ENCODE assay signal across 8 cellular contexts in the genomic region with DNA sequence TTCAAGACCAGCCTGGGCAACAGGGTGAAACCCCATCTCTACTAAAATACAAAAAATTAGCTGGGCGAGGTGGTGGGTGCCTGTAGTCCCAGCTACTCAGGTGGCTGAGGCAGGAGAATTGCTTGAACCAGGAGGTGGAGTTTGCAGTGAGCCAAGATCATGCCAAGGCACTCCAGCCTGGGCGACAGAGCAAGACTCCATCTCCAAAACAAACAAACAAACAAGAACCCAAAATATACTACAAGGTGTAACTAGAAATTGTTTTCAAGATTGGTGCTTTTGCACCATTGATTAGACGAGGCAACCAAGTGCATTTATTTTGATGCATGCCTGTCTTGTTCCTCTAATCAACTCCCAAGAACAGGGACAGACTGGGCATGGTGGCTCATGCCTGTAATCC. TPM values are rescaled to one million over a fixed set of nuclear protein-coding genes. Genes with fewer than 3 reads are reported as not detected.
DNase-seq lines count a peak whose midpoint lies in the region; ATAC-seq and TF ChIP-seq lines count a peak whose summit lies in the region.
"Not testable (repeated sequence)": the region's sequence is repeated elsewhere in the genome, so short reads cannot be mapped to it uniquely, and the experiment has no call there.

No MANE protein-coding gene starts in this region.

- H3K4me2 ChIP-seq in parathyroid adenoma (ENCODE audit: low read length), result not testable (repeated sequence)

- H3K9me3 Mint-ChIP-seq in Caco-2 (ENCODE audit: unreplicated experiment); endodermal cell: not testable (repeated sequence)

- not testable (repeated sequence) for H3K4me3 ChIP-seq in Caco-2 (ENCODE audit: low read depth, low read length); WERI-Rb-1 (ENCODE audit: low read depth, low read length); endodermal cell (ENCODE audit: low read length); right atrium auricular region; lung; parathyroid adenoma (ENCODE audit: low read depth, low read length); stomach; upper lobe of right lung

- TF ChIP-seq EP300 in stomach (IDR thresholded peaks at IDR 0.05), result not testable (repeated sequence)

- H3K27me3 Mint-ChIP-seq in Caco-2 (ENCODE audit: insufficient read depth, unreplicated experiment); endodermal cell (ENCODE audit: insufficient read depth): not testable (repeated sequence)

- H3K27me3 ChIP-seq in Caco-2 (replicated peaks; ENCODE audit: control insufficient read depth, insufficient read depth, low read length); WERI-Rb-1 (ENCODE audit: insufficient read depth, low read depth, severe bottlenecking); endodermal cell (ENCODE audit: control insufficient read depth, insufficient read depth, low read length, poor library complexity, severe bottlenecking); right atrium auricular region; lung (ENCODE audit: control insufficient read depth, insufficient read depth); parathyroid adenoma (ENCODE audit: control insufficient read depth, insufficient read depth, low read length); stomach; upper lobe of right lung: not testable (repeated sequence)

- intact Hi-C loops in Caco-2 (cut with micrococcal nuclease; ENCODE audit: unreplicated experiment); stomach (cut with DNase I; ENCODE audit: low total_unique reads); upper lobe of right lung (cut with DNase I): not testable (repeated sequence)

- H3K4me1 ChIP-seq in Caco-2, result peaks cover 54% of the 10 kb centered on the region
- peaks cover 23% of the 10 kb centered on the region for H3K4me1 ChIP-seq in endodermal cell (ENCODE audit: control insufficient read depth, insufficient read depth, low read length)
- peaks cover 0 to 37% of the 10 kb centered on the region in 2 donors for H3K4me1 ChIP-seq in right atrium auricular region
- peaks cover 3 to 14% of the 10 kb centered on the region in 2 donors for H3K4me1 ChIP-seq in lung (ENCODE audit: control insufficient read depth in 2 of 2, insufficient read depth in 2 of 2, low read length in 2 of 2)
- not testable (repeated sequence) for H3K4me1 ChIP-seq in parathyroid adenoma
- H3K4me1 ChIP-seq in stomach, result peaks cover 20 to 49% (median 39%) of the 10 kb centered on the region in 4 donors
- peaks cover 20% of the 10 kb centered on the region for H3K4me1 ChIP-seq in upper lobe of right lung

- DNase-seq in Caco-2, result peak in 1 of 2 experiments; percentile 14
- DNase-seq in WERI-Rb-1; endodermal cell; right atrium auricular region (ENCODE audit: low spot score); lung (ENCODE audit: low spot score); stomach; upper lobe of right lung: not testable (repeated sequence)

- TF ChIP-seq CTCF in Caco-2 (IDR thresholded peaks at IDR 0.05; ENCODE audit: insufficient read depth in 1 of 2, low read depth in 1 of 2, low read length in 1 of 2, severe bottlenecking in 1 of 2, unreplicated experiment in 1 of 2); WERI-Rb-1 (IDR thresholded peaks at IDR 0.05; ENCODE audit: low read depth, low read length); endodermal cell (conservative IDR thresholded peaks at IDR 0.05); right atrium auricular region (IDR thresholded peaks at IDR 0.05); lung (IDR thresholded peaks at IDR 0.05; ENCODE audit: control extremely low read depth, extremely low read depth); parathyroid adenoma (IDR thresholded peaks at IDR 0.05); stomach (IDR thresholded peaks at IDR 0.05); upper lobe of right lung (IDR thresholded peaks at IDR 0.05): not testable (repeated sequence)

- not testable (repeated sequence) for TF ChIP-seq POLR2A in stomach (IDR thresholded peaks at IDR 0.05)

- CTCF ChIA-PET in Caco-2 (lab: Charles Lee), result interaction anchor here (1.0 to 19.4 kb wide), 3 partner anchors 12 to 194 kb away, joined by 4 to 1184 read pairs (median 33); a partner anchor contains a TSS

- peak overlapping the region; percentile 50 for H3K4me3 Mint-ChIP-seq in Caco-2 (ENCODE audit: unreplicated experiment)
- peak overlapping the region; percentile 40 for H3K4me3 Mint-ChIP-seq in endodermal cell

- H3K79me2 ChIP-seq in parathyroid adenoma, result not testable (repeated sequence)

- H3K36me3 Mint-ChIP-seq in Caco-2 (ENCODE audit: insufficient read depth, unreplicated experiment); endodermal cell (ENCODE audit: low read depth): not testable (repeated sequence)

- BruUV-seq in Caco-2 (replicated peaks; lab: Mats Ljungman, UMichigan), result not testable (repeated sequence)

- not testable (repeated sequence) for ATAC-seq in lung (ENCODE audit: insufficient read depth, low FRiP score); upper lobe of right lung

- not testable (repeated sequence) for H2AFZ ChIP-seq in parathyroid adenoma

- H3K9ac ChIP-seq in endodermal cell (ENCODE audit: extremely low read depth, low read length, poor library complexity, severe bottlenecking); parathyroid adenoma: not testable (repeated sequence)

- H3K27ac ChIP-seq in WERI-Rb-1 (peak overlapping the region; percentile 43), right atrium auricular region (peak overlapping the region; percentile 56 to 73), lung (ENCODE audit: low read depth in 1 of 2, low read length in 1 of 2) (peak overlapping the region; percentile 21 to 54), parathyroid adenoma (peak overlapping the region; percentile 18), stomach (peak overlapping the region; percentile 61 to 78 (median 67)), upper lobe of right lung (peak overlapping the region; percentile 58)
- not testable (repeated sequence) for H3K27ac ChIP-seq in endodermal cell (ENCODE audit: low read depth, low read length)

- H3K27ac Mint-ChIP-seq in Caco-2 (ENCODE audit: unreplicated experiment) (peak overlapping the region; percentile 85), endodermal cell (peak overlapping the region; percentile 83)

- H3K9me3 ChIP-seq in Caco-2; WERI-Rb-1 (ENCODE audit: severe bottlenecking); endodermal cell (ENCODE audit: control insufficient read depth, low read length); right atrium auricular region; lung (ENCODE audit: control insufficient read depth in 2 of 2, insufficient read depth in 1 of 2, low read length in 1 of 2); parathyroid adenoma (ENCODE audit: control insufficient read depth, low read length); stomach; upper lobe of right lung: not testable (repeated sequence)

- POLR2A ChIA-PET in Caco-2 (lab: Charles Lee), result not testable (repeated sequence)

- H3K36me3 ChIP-seq in Caco-2 (ENCODE audit: control insufficient read depth, insufficient read depth, low read length); WERI-Rb-1; endodermal cell (ENCODE audit: control insufficient read depth, insufficient read depth, low read length); right atrium auricular region; lung (ENCODE audit: control insufficient read depth in 2 of 2, insufficient read depth in 2 of 2, low read length in 2 of 2); parathyroid adenoma (ENCODE audit: control insufficient read depth, insufficient read depth, low read length); stomach; upper lobe of right lung: not testable (repeated sequence)

- WGBS in endodermal cell (ENCODE audit: insufficient coverage in 1 of 2, insufficient read length in 1 of 2), 2 experiments, result 63 to 93% methylated on average over 2 to 3 of the region's 3 CpGs
- WGBS in lung, 2 donors, result 88 to 97% methylated on average over 3 of the region's 3 CpGs
- WGBS in stomach, 5 donors, result 79 to 90% (median 81%) methylated on average over 3 of the region's 3 CpGs

- H3K4me1 Mint-ChIP-seq in Caco-2 (ENCODE audit: low read depth, unreplicated experiment) (peaks cover 66% of the 10 kb centered on the region), endodermal cell (peaks cover 47% of the 10 kb centered on the region)

RNA-seq across cellular contexts. Expression of a gene that starts 20.2 kb away (rescaled TPM):
- total RNA-seq in Caco-2 (2022) (161 and 172 TPM in 2 replicates), endodermal cell (10 to 100 TPM; 52.9 to 59.8 TPM), right atrium auricular region (1,000 to 10,000 TPM in 1 of 2 donors, 100 to 1,000 TPM in 1; 419 to 1,068 TPM), lung (10 to 100 TPM; 11.3 to 85.3 TPM), stomach (100 to 1,000 TPM in 3 of 5 donors, 10 to 100 TPM in 2; 19.4 to 298 (median 140) TPM), upper lobe of right lung (39.8 TPM)
- polyA plus RNA-seq in endodermal cell (2013, experiment 1 of 2), result 91.4 TPM
- polyA plus RNA-seq in endodermal cell (2013, experiment 2 of 2), result 91.8 TPM
- polyA plus RNA-seq in lung (100 to 1,000 TPM; 310 to 344 TPM), stomach (100 to 1,000 TPM; 247 to 449 (median 337) TPM)

RNA-seq across cellular contexts. Expression of a gene that starts 35.8 kb away (rescaled TPM):
- total RNA-seq in Caco-2 (2022), result 182 and 187 TPM in 2 replicates
- 10 to 100 TPM; 90.2 to 99.0 TPM for total RNA-seq in endodermal cell
- 52.5 TPM for polyA plus RNA-seq in endodermal cell (2013, experiment 1 of 2)
- polyA plus RNA-seq in endodermal cell (2013, experiment 2 of 2), result 46.2 TPM
- 10 to 100 TPM; 42.7 to 51.8 TPM for total RNA-seq in right atrium auricular region
- total RNA-seq in lung, result 10 to 100 TPM; 54.7 to 63.5 TPM
- polyA plus RNA-seq in lung, result 10 to 100 TPM; 29.5 to 57.5 TPM
- 10 to 100 TPM; 28.1 to 55.6 (median 36.2) TPM for total RNA-seq in stomach
- polyA plus RNA-seq in stomach, result 10 to 100 TPM; 30.2 to 43.4 (median 38.8) TPM
- 61.3 TPM for total RNA-seq in upper lobe of right lung

RNA-seq across cellular contexts. Expression of a gene that starts 41.6 kb away (rescaled TPM):
- total RNA-seq in Caco-2 (2022) (233 and 251 TPM in 2 replicates), endodermal cell (10 to 100 TPM; 38.4 to 45.2 TPM), right atrium auricular region (100 to 1,000 TPM; 112 to 152 TPM), lung (100 to 1,000 TPM; 102 to 128 TPM), stomach (100 to 1,000 TPM in 1 of 5 donors, 10 to 100 TPM in 4; 55.4 to 109 (median 72.2) TPM), upper lobe of right lung (181 TPM)
- 43.0 TPM for polyA plus RNA-seq in endodermal cell (2013, experiment 1 of 2)
- polyA plus RNA-seq in endodermal cell (2013, experiment 2 of 2), result 35.2 TPM
- polyA plus RNA-seq in lung (10 to 100 TPM; 46.8 to 84.0 TPM), stomach (10 to 100 TPM; 43.0 to 67.8 (median 58.8) TPM)

RNA-seq across cellular contexts. Expression of a gene that starts 55.4 kb away (rescaled TPM):
- total RNA-seq in Caco-2 (2022) (0.16 and 0.81 TPM in 2 replicates), endodermal cell (1 to 10 TPM in 1 of 2 donors, under 1 TPM in 1; 0.49 to 2.1 TPM), right atrium auricular region (not detected), lung (1 to 10 TPM; 2.3 to 2.8 TPM), stomach (10 to 100 TPM in 1 of 5 donors, 1 to 10 TPM in 2, not detected in 2; 1.5 to 11.0 (median 1.8) TPM), upper lobe of right lung (0.20 TPM)
- 0.68 TPM for polyA plus RNA-seq in endodermal cell (2013, experiment 1 of 2)
- 0.79 TPM for polyA plus RNA-seq in endodermal cell (2013, experiment 2 of 2)
- polyA plus RNA-seq in lung (under 1 TPM; 0.94 to 0.95 TPM), stomach (under 1 TPM in 1 of 3 donors, not detected in 2; 0.48 TPM)
